16 cellular contexts compared by ENCODE assay signal in genomic region chr2:219983836-219984235, GRCh38.
DNase-seq lines count a peak whose midpoint lies in the region; FAIRE-seq and TF ChIP-seq lines count a peak whose summit lies in the region.
"Had no signal": no experiment of that assay in that cellular context is flagged by ENCODE, and none has a peak within 500 bp of the region (broad histone marks: within the 10 kb centered on the region; RNA-seq: fewer than 3 reads in every experiment).

No MANE protein-coding gene starts in this region.

- TF ChIP-seq CTCF in fibroblast of villous mesenchyme (IDR thresholded peaks at IDR 0.05; ENCODE audit: insufficient read depth, low read depth, low read length), result no peak

- H3K36me3 ChIP-seq in MG63, result no peaks in the 10 kb centered on the region

- DNase-seq in EL (peak; percentile 23), amniotic epithelial cell (ENCODE audit: low read depth) (peak; percentile 91), fibroblast of villous mesenchyme (ENCODE audit: low read depth) (peak; percentile 27), MG63 (no peak), NCI-H2081 treated with DMSO at 0.1 percent for 48 hours (lab: John Stamatoyannopoulos, UW) (no peak), SIG-M5 (lab: John Stamatoyannopoulos, UW) (no peak), GM19239 (ENCODE audit: insufficient read length, low spot score) (no peak)
- DNase-seq: CD8-positive, alpha-beta T cell; COR-L47; DMS153; DMS79 treated with DMSO at 0.1 percent for 48 hours; GF-D8; GM23248; H7 had no signal

- FAIRE-seq in GM19239 (lab: Jason Lieb, UNC), result no peak
- FAIRE-seq: A204.1, D721Med had no signal

- H3K9me3 ChIP-seq in MG63, result peaks cover 6% of the 10 kb centered on the region; the same call in 1 of the 2 replicates

- H3K27me3 ChIP-seq in MG63, result no peaks in the 10 kb centered on the region

- no peak overlapping the region for H3K4me3 ChIP-seq in fibroblast of villous mesenchyme (ENCODE audit: low read depth, low read length)
- H3K4me3 ChIP-seq in MG63, result no peak overlapping the region
- H3K4me3 ChIP-seq: GM23248 had no signal

Comparison
In these comparisons a context has a peak if more than half of its experiments do, and no peak if none do; other contexts are left out.
1. DNase-seq: peak in EL (single experiment), amniotic epithelial cell (single experiment) and fibroblast of villous mesenchyme (single experiment); none in MG63 (single experiment), NCI-H2081 treated with DMSO at 0.1 percent for 48 hours (single experiment), SIG-M5 (single experiment) and GM19239 (single experiment).